ENCODE assay signal across 11 cellular contexts in the genomic region with DNA sequence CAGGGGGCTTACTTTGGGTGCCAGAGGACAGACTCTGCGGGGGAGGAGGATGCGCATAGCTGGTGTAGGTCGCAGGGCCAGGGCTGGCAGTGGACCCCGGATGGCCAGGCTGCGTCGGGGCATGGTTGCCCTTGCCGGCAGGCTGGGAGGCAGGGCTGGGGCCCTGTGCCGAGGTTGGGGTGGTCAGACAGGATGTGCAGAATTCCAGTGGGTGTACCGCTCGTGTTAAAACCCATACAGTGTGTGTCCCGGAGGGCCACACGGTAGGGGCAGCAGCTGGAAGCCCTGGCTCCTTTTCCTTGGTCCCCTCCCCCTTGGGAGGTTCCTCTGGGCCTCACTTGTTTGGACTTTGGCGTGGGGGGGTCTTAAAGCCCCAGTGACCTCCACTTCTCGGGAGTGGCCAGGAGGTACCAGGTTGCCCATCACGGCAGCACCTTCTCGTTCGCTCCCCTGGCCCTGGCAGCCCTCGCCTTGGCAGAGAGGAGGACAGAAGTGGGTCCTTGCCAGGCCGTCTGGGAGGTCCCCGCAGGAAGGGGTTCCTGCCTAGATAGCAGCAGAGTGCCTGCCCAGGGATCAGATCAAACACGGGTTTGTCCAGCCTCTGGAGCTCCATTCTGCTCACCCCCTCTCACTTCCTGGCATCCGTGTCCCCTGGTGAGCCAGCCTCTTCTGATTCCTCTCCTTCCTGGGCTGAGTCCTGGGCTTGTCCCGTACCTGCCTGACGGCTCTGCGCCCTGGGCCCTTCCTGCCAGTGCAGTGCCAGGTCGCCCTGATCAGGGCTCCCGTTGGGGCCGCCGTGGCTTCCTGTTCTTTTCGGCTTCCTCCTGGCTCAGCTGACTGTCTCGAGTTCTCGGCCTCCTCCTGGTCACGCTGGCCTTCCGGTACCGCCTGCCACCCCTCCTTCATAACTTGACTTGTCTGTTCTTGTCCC. TPM values are rescaled to one million over a fixed set of nuclear protein-coding genes. Genes with fewer than 3 reads are reported as not detected.
DNase-seq lines count a peak whose midpoint lies in the region; ATAC-seq, FAIRE-seq and TF ChIP-seq lines count a peak whose summit lies in the region.
"Had no signal": no experiment of that assay in that cellular context is flagged by ENCODE, and none has a peak within 500 bp of the region (broad histone marks: within the 10 kb centered on the region; RNA-seq: fewer than 3 reads in every experiment).

No MANE protein-coding gene starts in this region.

- TF ChIP-seq CTCF in hepatocyte (IDR thresholded peaks at IDR 0.05; ENCODE audit: poor library complexity) (no peak), D721Med (IDR thresholded peaks at IDR 0.05; ENCODE audit: insufficient read depth, missing control alignments) (no peak)

- no peak overlapping the region for H3K4me3 Mint-ChIP-seq in activated T-helper 1 cell treated with anti-CD3 and anti-CD28 coated beads, Interleukin-12 subunit alpha, Interleukin-12 subunit beta, Interleukin-2, Interleukin-4 antibody, amounts not matched to agents 30 ng/mL and 10 ng/mL and 1 ng/mL, durations not matched to agents 14 hours and 24 hours and 36 hours
- no peak overlapping the region for H3K4me3 Mint-ChIP-seq in activated T-cell treated with anti-CD3 and anti-CD28 coated beads, Interleukin-2, amount 50 U/mL, for 4 hours
- H3K4me3 Mint-ChIP-seq: brain had no signal

- WGBS in hepatocyte (ENCODE audit: low lambda C conversion rate, missing lambda C conversion rate) = 91% methylated on average over 35 of the region's 35 CpGs

- H3K27ac ChIP-seq in hepatocyte (peak overlapping the region; percentile 62), rectal smooth muscle tissue (ENCODE audit: low read depth, low read length) (peak overlapping the region; percentile 17)

- no peak for FAIRE-seq in D721Med (lab: Jason Lieb, UNC)

- no peaks in the 10 kb centered on the region for H3K27me3 ChIP-seq in H7 (ENCODE audit: control insufficient read depth, insufficient read depth, low read length)
- no peaks in the 10 kb centered on the region for H3K27me3 ChIP-seq in hepatocyte
- H3K27me3 ChIP-seq in rectal smooth muscle tissue (ENCODE audit: control insufficient read depth, insufficient read depth, low read length) = no peaks in the 10 kb centered on the region

- intact Hi-C loops in activated T-helper 1 cell treated with anti-CD3 and anti-CD28 coated beads, Interleukin-12 subunit alpha, Interleukin-12 subunit beta, Interleukin-2, Interleukin-4 antibody, amounts not matched to agents 30 ng/mL and 10 ng/mL and 1 ng/mL, durations not matched to agents 14 hours and 24 hours and 36 hours (cut with micrococcal nuclease) = no loop called here

- H3K4me3 ChIP-seq in H7 (ENCODE audit: insufficient read depth, low read depth, low read length) (no peak overlapping the region), hepatocyte (no peak overlapping the region), rectal smooth muscle tissue (ENCODE audit: low read length) (peak overlapping the region; percentile 24)

- no peaks in the 10 kb centered on the region for H4K20me1 ChIP-seq in hepatocyte (ENCODE audit: insufficient read depth, poor library complexity, severe bottlenecking)

- no peak overlapping the region for H3K9ac ChIP-seq in rectal smooth muscle tissue (ENCODE audit: low read length)

- H3K36me3 Mint-ChIP-seq in activated T-helper 1 cell treated with anti-CD3 and anti-CD28 coated beads, Interleukin-12 subunit alpha, Interleukin-12 subunit beta, Interleukin-2, Interleukin-4 antibody, amounts not matched to agents 30 ng/mL and 10 ng/mL and 1 ng/mL, durations not matched to agents 14 hours and 24 hours and 36 hours (ENCODE audit: low read depth) = no peaks in the 10 kb centered on the region
- H3K36me3 Mint-ChIP-seq in activated T-cell treated with anti-CD3 and anti-CD28 coated beads, Interleukin-2, amount 50 U/mL, for 4 hours (ENCODE audit: insufficient read depth) = no peaks in the 10 kb centered on the region

- no peak for ATAC-seq in activated T-cell treated with anti-CD3 and anti-CD28 coated beads, Interleukin-2, amount 50 U/mL, for 4 hours
- no peak for ATAC-seq in GM19452 (IDR thresholded peaks at IDR 0.05; ENCODE audit: unreplicated experiment)

- H3K9me3 Mint-ChIP-seq in activated T-helper 1 cell treated with anti-CD3 and anti-CD28 coated beads, Interleukin-12 subunit alpha, Interleukin-12 subunit beta, Interleukin-2, Interleukin-4 antibody, amounts not matched to agents 30 ng/mL and 10 ng/mL and 1 ng/mL, durations not matched to agents 14 hours and 24 hours and 36 hours = peaks cover 19% of the 10 kb centered on the region
- H3K9me3 Mint-ChIP-seq in activated T-cell treated with anti-CD3 and anti-CD28 coated beads, Interleukin-2, amount 50 U/mL, for 4 hours = peaks cover 9% of the 10 kb centered on the region

- no peaks in the 10 kb centered on the region for H3K36me3 ChIP-seq in H7 (replicated peaks; ENCODE audit: control insufficient read depth, insufficient read depth, low read length)
- H3K36me3 ChIP-seq in hepatocyte (replicated peaks; ENCODE audit: insufficient read depth, low read depth) = no peaks in the 10 kb centered on the region
- H3K36me3 ChIP-seq in rectal smooth muscle tissue (ENCODE audit: control insufficient read depth, insufficient read depth, low read length) = no peaks in the 10 kb centered on the region

- H3K9me3 ChIP-seq in hepatocyte (ENCODE audit: low read depth) = no peaks in the 10 kb centered on the region

- DNase-seq in H7 = peak; percentile 54
- no peak for DNase-seq in activated T-helper 1 cell treated with anti-CD3 and anti-CD28 coated beads, Interleukin-12 subunit alpha, Interleukin-12 subunit beta, Interleukin-2, Interleukin-4 antibody, amounts not matched to agents 30 ng/mL and 10 ng/mL and 1 ng/mL, durations not matched to agents 14 hours and 24 hours and 36 hours (ENCODE audit: low spot score)
- no peak for DNase-seq in hepatocyte (ENCODE audit: low spot score)
- DNase-seq in D721Med (ENCODE audit: insufficient read length, low spot score) = no peak
- no peak for DNase-seq in activated T-cell treated with anti-CD3 and anti-CD28 coated beads, Interleukin-2, amount 50 U/mL, for 4 hours
- no peak for DNase-seq in superior temporal gyrus (ENCODE audit: extremely low spot score)
- DNase-seq: DND-41, T1000 had no signal

- peaks cover 12% of the 10 kb centered on the region for H3K4me1 Mint-ChIP-seq in activated T-helper 1 cell treated with anti-CD3 and anti-CD28 coated beads, Interleukin-12 subunit alpha, Interleukin-12 subunit beta, Interleukin-2, Interleukin-4 antibody, amounts not matched to agents 30 ng/mL and 10 ng/mL and 1 ng/mL, durations not matched to agents 14 hours and 24 hours and 36 hours (ENCODE audit: low read depth)
- peaks cover 16% of the 10 kb centered on the region for H3K4me1 Mint-ChIP-seq in activated T-cell treated with anti-CD3 and anti-CD28 coated beads, Interleukin-2, amount 50 U/mL, for 4 hours (ENCODE audit: low read depth)

- no peaks in the 10 kb centered on the region for H3K9me2 ChIP-seq in hepatocyte (replicated peaks; ENCODE audit: insufficient read depth)

- peak overlapping the region; percentile 33 for H3K4me2 ChIP-seq in hepatocyte

- H2AFZ ChIP-seq in hepatocyte = no peak overlapping the region

- H3K79me2 ChIP-seq in hepatocyte = no peaks in the 10 kb centered on the region

- H3K4me1 ChIP-seq in hepatocyte (ENCODE audit: insufficient read depth) (peaks cover 26% of the 10 kb centered on the region), rectal smooth muscle tissue (ENCODE audit: control insufficient read depth, insufficient read depth, low read length) (peaks cover 3% of the 10 kb centered on the region)

- H3K27ac Mint-ChIP-seq in activated T-helper 1 cell treated with anti-CD3 and anti-CD28 coated beads, Interleukin-12 subunit alpha, Interleukin-12 subunit beta, Interleukin-2, Interleukin-4 antibody, amounts not matched to agents 30 ng/mL and 10 ng/mL and 1 ng/mL, durations not matched to agents 14 hours and 24 hours and 36 hours = peak overlapping the region; percentile 18

- peaks cover 13% of the 10 kb centered on the region for H3K27me3 Mint-ChIP-seq in activated T-helper 1 cell treated with anti-CD3 and anti-CD28 coated beads, Interleukin-12 subunit alpha, Interleukin-12 subunit beta, Interleukin-2, Interleukin-4 antibody, amounts not matched to agents 30 ng/mL and 10 ng/mL and 1 ng/mL, durations not matched to agents 14 hours and 24 hours and 36 hours (ENCODE audit: insufficient read depth)
- H3K27me3 Mint-ChIP-seq in activated T-cell treated with anti-CD3 and anti-CD28 coated beads, Interleukin-2, amount 50 U/mL, for 4 hours (ENCODE audit: low read depth) = peaks cover 3% of the 10 kb centered on the region

RNA-seq across cellular contexts. Expression of gene HGFAC, which starts 56.7 kb away (rescaled TPM):
- 0.03 and 1.1 TPM in 2 replicates for total RNA-seq in H7 (2014; rRNA removed; shearing (Covaris generic))
- not detected in 2 replicates for total RNA-seq in activated T-helper 1 cell treated with anti-CD3 and anti-CD28 coated beads, Interleukin-12 subunit alpha, Interleukin-12 subunit beta, Interleukin-2, Interleukin-4 antibody, amounts not matched to agents 30 ng/mL and 10 ng/mL and 1 ng/mL, durations not matched to agents 14 hours and 24 hours and 36 hours
- total RNA-seq in hepatocyte = 0.32 and 0.87 TPM in 2 replicates
- 1.7 and 1.8 TPM in 2 replicates for polyA plus RNA-seq in hepatocyte
- under 1 TPM in 1 of 3 donors, not detected in 2; 0.11 TPM for total RNA-seq in activated T-cell treated with anti-CD3 and anti-CD28 coated beads, Interleukin-2, amount 50 U/mL, for 4 hours
